Comparison of ENCODE assay signal across 8 cellular contexts in the genomic region with DNA sequence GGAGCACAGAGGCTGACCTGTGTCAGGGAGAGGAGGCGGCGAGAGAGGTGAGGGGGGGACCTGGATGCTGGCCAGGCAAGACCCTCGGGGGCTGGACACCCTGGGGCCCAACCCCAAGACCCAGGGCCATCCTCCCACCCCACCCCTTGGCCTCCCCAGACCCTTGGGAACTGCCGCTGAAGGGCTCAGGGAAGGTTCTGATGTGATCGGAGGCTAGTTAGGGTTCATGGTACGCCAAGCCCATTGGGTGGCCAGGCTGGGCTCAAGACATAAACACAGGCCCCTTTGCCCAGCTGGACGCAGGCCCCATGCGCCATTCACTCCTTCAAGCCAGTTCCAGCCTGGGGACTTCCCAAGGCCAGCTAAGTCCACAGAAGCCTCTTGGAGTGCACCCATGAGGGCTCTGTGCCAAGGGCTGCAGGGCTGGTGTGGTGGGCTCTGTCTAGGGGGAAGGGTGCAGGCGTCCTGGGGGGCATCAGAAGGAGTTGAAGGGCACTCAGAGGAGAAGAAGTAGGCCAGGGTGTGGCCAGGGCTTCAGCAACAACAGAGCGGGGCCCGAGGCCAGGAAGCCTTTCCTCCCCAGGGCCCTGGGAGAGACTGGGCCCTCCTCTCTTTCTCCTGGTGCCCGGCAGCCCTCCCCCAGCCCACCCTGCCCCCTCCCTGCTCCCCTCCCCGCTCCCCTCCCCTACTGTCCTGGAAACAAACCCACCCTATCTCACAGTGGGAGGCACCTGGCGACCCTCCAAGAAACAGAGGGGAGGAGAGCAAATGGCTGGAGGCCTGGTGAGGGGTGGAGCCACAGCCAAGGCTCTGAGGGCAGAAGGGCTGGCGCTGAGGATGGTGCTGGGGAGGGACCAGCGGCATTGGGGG. TPM values are rescaled to one million over a fixed set of nuclear protein-coding genes. Genes with fewer than 3 reads are reported as not detected.
A peak's percentile ranks its signal among the peaks of the same experiment; 100 is the strongest.
DNase-seq lines count a peak whose midpoint lies in the region; ATAC-seq and TF ChIP-seq lines count a peak whose summit lies in the region.

No MANE protein-coding gene starts in this region.

- no peak overlapping the region; the same call in 1 of the 2 replicates for H3K4me3 ChIP-seq in BLaER1

- no peak for TF ChIP-seq CTCF in omental fat pad (IDR thresholded peaks at IDR 0.05)

- H3K9me3 ChIP-seq in BLaER1 = peaks cover 8% of the 10 kb centered on the region

- H3K27me3 ChIP-seq in BLaER1 = no peaks in the 10 kb centered on the region

- no peaks in the 10 kb centered on the region for H3K36me3 ChIP-seq in BLaER1

- peaks cover 49% of the 10 kb centered on the region for H3K4me1 ChIP-seq in BLaER1

- ATAC-seq in omental fat pad (ENCODE audit: low FRiP score) (peak; percentile 81), GM21786 (IDR thresholded peaks at IDR 0.05; ENCODE audit: unreplicated experiment) (no peak), GM19467 (IDR thresholded peaks at IDR 0.05; ENCODE audit: unreplicated experiment) (no peak)

- peak overlapping the region; percentile 98 for H3K4me2 ChIP-seq in BLaER1

- H3K9ac ChIP-seq in BLaER1 = peak overlapping the region; percentile 70; the same call in 1 of the 2 replicates

- H3K27ac ChIP-seq in BLaER1 = peak overlapping the region; percentile 89

- no peaks in the 10 kb centered on the region for H4K20me1 ChIP-seq in BLaER1

- peak; percentile 72 for DNase-seq in NCI-H345 (lab: John Stamatoyannopoulos, UW)
- peak; percentile 87 for DNase-seq in fibroblast of peridontal ligament (ENCODE audit: extremely low read depth)
- DNase-seq in omental fat pad (ENCODE audit: low spot score) = peak; percentile 76
- DNase-seq in NCI-H1930 (lab: John Stamatoyannopoulos, UW) = no peak
- DNase-seq in LoVo (ENCODE audit: low spot score) = no peak

RNA-seq across cellular contexts. Expression of a gene that starts 12.9 kb away (rescaled TPM):
- 1 to 10 TPM in 3 of 4 donors, under 1 TPM in 1; 0.19 to 6.4 (median 2.7) TPM for total RNA-seq in omental fat pad

RNA-seq across cellular contexts. Expression of a gene that starts 13.0 kb away (rescaled TPM):
- total RNA-seq in omental fat pad = 1 to 10 TPM; 1.1 to 2.8 (median 1.2) TPM

RNA-seq across cellular contexts. Expression of a gene that starts 44.4 kb away (rescaled TPM):
- 1 to 10 TPM in 1 of 4 donors, under 1 TPM in 1, not detected in 2; 0.24 to 2.6 TPM for total RNA-seq in omental fat pad

Comparison
In these comparisons a context has a peak if more than half of its experiments do, and no peak if none do; other contexts are left out.
1. DNase-seq: peak in NCI-H345 (single experiment), fibroblast of peridontal ligament (single experiment) and omental fat pad (single experiment); none in NCI-H1930 (0 of 2) and LoVo (single experiment).